22 cellular contexts compared by ENCODE assay signal in the genomic region with DNA sequence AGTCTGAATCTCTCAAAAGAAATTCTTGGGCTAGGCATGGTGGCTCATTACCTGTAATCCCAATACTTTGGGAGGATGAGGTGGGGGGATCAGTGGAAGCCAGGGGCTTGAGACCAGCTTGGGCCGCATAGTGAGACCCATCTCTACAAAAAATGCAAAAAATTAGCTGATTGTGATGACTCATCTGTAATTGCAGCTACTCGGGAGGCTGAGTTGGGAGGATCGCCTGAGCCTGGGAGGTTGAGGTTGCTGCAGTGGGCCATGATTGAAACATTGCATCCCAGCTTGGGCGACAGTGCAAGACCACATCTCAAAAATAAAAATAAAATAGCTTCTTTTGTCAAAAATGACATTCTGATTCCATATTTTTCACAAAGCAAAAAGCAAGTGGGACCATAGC.
"Had no signal": no experiment of that assay in that cellular context is flagged by ENCODE, and none has a peak within 500 bp of the region (broad histone marks: within the 10 kb centered on the region; RNA-seq: fewer than 3 reads in every experiment).

No MANE protein-coding gene starts in this region.

- H3K9me3 ChIP-seq: left lung, mucosa of descending colon, ovary, sigmoid colon, spleen, suprapubic skin, thoracic aorta, tibial artery, upper lobe of right lung, uterus had no signal

- H3K27me3 ChIP-seq: left lung, ovary, sigmoid colon, spleen, suprapubic skin, tibial artery, upper lobe of right lung, uterus had no signal

- FAIRE-seq: islet of Langerhans, kidney, small intestine had no signal

- DNase-seq: hypothalamus; immature natural killer cell; kidney; left colon; left lung; midbrain; mucosa of descending colon; naive thymus-derived CD4-positive, alpha-beta T cell; ovary; right cardiac atrium; sigmoid colon; small intestine; spleen; stimulated activated CD4-positive, alpha-beta T cell treated with anti-CD3 and anti-CD28 coated beads, Interleukin-4, amount 100 ng/mL, for 24 hours; stimulated activated naive CD4-positive, alpha-beta T cell; tibial artery; trophoblast cell; upper lobe of right lung; uterus had no signal

- H3K36me3 ChIP-seq: left lung, ovary, sigmoid colon, spleen, suprapubic skin, thoracic aorta, upper lobe of right lung, uterus had no signal

- H3K4me1 ChIP-seq: left lung, sigmoid colon, spleen, suprapubic skin, tibial artery, upper lobe of right lung, uterus had no signal

- H3K27ac ChIP-seq: left lung, ovary, sigmoid colon, spleen, suprapubic skin, thoracic aorta, tibial artery, upper lobe of right lung, uterus had no signal

- ATAC-seq: left colon; left lung; mucosa of descending colon; naive thymus-derived CD4-positive, alpha-beta T cell; right cardiac atrium; upper lobe of right lung had no signal

- H3K4me3 ChIP-seq: left lung, mucosa of descending colon, ovary, sigmoid colon, spleen, suprapubic skin, thoracic aorta, tibial artery, upper lobe of right lung, uterus had no signal
